ENCODE assay signal across 19 cellular contexts in genomic region chr15:95715116-95715888, GRCh38.
DNase-seq lines count a peak whose midpoint lies in the region; ATAC-seq, FAIRE-seq and TF ChIP-seq lines count a peak whose summit lies in the region.
"Had no signal": no experiment of that assay in that cellular context is flagged by ENCODE, and none has a peak within 500 bp of the region (broad histone marks: within the 10 kb centered on the region; RNA-seq: fewer than 3 reads in every experiment).

No MANE protein-coding gene starts in this region.

- TF ChIP-seq CTCF in liver (IDR thresholded peaks at IDR 0.05; ENCODE audit: low read depth, low read length, missing input control) (no peak), HepG2 (CRISPR knock-in tag; IDR thresholded peaks at IDR 0.05) (no peak), endodermal cell (conservative IDR thresholded peaks at IDR 0.05) (no peak), PC-3 (conservative IDR thresholded peaks at IDR 0.05; ENCODE audit: low read depth, low read length) (no peak)

- peaks cover 2 to 5% (median 4%) of the 10 kb centered on the region in 4 donors for H3K4me1 ChIP-seq in liver (ENCODE audit: control insufficient read depth in 4 of 4, insufficient read depth in 4 of 4, low read length in 3 of 4)
- no peaks in the 10 kb centered on the region for H3K4me1 ChIP-seq in HepG2 (ENCODE audit: insufficient read depth, low read length)
- no peaks in the 10 kb centered on the region for H3K4me1 ChIP-seq in endodermal cell (ENCODE audit: control insufficient read depth, insufficient read depth, low read length)
- peaks cover 11% of the 10 kb centered on the region for H3K4me1 ChIP-seq in mesodermal cell (ENCODE audit: control insufficient read depth, insufficient read depth, low read length, poor library complexity, severe bottlenecking)
- peaks cover 22% of the 10 kb centered on the region for H3K4me1 ChIP-seq in PC-3 (ENCODE audit: insufficient read depth, low read length)
- H3K4me1 ChIP-seq: Peyer's patch had no signal

- TF ChIP-seq RAD21 in liver (IDR thresholded peaks at IDR 0.05) (peak in 1 of 2 donors; percentile 4), HepG2 (CRISPR knock-in tag; IDR thresholded peaks at IDR 0.05) (no peak)

- H3K36me3 ChIP-seq in liver (ENCODE audit: control insufficient read depth in 4 of 4, insufficient read depth in 3 of 4, low read depth in 1 of 4, low read length in 3 of 4) (no peaks in the 10 kb centered on the region), HepG2 (replicated peaks in 1 of 2; ENCODE audit: control insufficient read depth in 1 of 2, insufficient read depth in 2 of 2, low read length in 2 of 2) (no peaks in the 10 kb centered on the region), endodermal cell (ENCODE audit: control insufficient read depth, insufficient read depth, low read length) (no peaks in the 10 kb centered on the region), mesodermal cell (ENCODE audit: control insufficient read depth, insufficient read depth, low read length) (no peaks in the 10 kb centered on the region), PC-3 (ENCODE audit: low read depth, low read length) (no peaks in the 10 kb centered on the region)
- H3K36me3 ChIP-seq: Peyer's patch had no signal

- in situ Hi-C loops in HepG2 (cut with HindIII; ENCODE audit: extremely low pct_ligation_motif_present, low pct_unique_long_range_greater_than_20kb), result no loop called here

- H3K9me3 ChIP-seq in liver (ENCODE audit: control insufficient read depth in 4 of 4, low read length in 3 of 4) (no peaks in the 10 kb centered on the region), HepG2 (ENCODE audit: low read length) (peaks cover 53% of the 10 kb centered on the region), endodermal cell (ENCODE audit: control insufficient read depth, low read length) (no peaks in the 10 kb centered on the region), mesodermal cell (ENCODE audit: control insufficient read depth, low read length) (no peaks in the 10 kb centered on the region), PC-3 (ENCODE audit: low read length) (no peaks in the 10 kb centered on the region; the same call in 1 of the 2 replicates)
- H3K9me3 ChIP-seq: Peyer's patch had no signal

- H3K4me1 Mint-ChIP-seq in endodermal cell, result no peaks in the 10 kb centered on the region
- no peaks in the 10 kb centered on the region for H3K4me1 Mint-ChIP-seq in activated CD8-positive, alpha-beta memory T cell treated with anti-CD3 and anti-CD28 coated beads, Interleukin-2, amount 10 ng/mL, durations not matched to agents 7 days and 5 days

- DNase-seq in HepG2 (ENCODE audit: low spot score) (no peak), endodermal cell (no peak), PC-3 (no peak)
- no peak for DNase-seq in activated CD4-positive, alpha-beta T cell treated with anti-CD3 and anti-CD28 coated beads for 1 hour
- no peak for DNase-seq in activated CD8-positive, alpha-beta memory T cell treated with anti-CD3 and anti-CD28 coated beads, Interleukin-2, amount 10 ng/mL, durations not matched to agents 7 days and 5 days
- DNase-seq: 8988T; CD8-positive, alpha-beta memory T cell; DMS79 treated with DMSO at 0.1 percent for 48 hours; GM23248; NCI-H1048; NCI-H146; NCI-H2081; NCI-H774; Peyer's patch had no signal

- TF ChIP-seq POLR2A in HepG2 (IDR thresholded peaks at IDR 0.05; ENCODE audit: insufficient read depth in 1 of 2, low read depth in 2 of 2, low read length in 2 of 2), result no peak

- H2AFZ ChIP-seq in HepG2 (ENCODE audit: low read length) (no peak overlapping the region), PC-3 (ENCODE audit: low read length) (no peak overlapping the region)
- H2AFZ ChIP-seq: GM23248 had no signal

- no peak for ATAC-seq in HepG2
- no peak for ATAC-seq in GM18520 (IDR thresholded peaks at IDR 0.05; ENCODE audit: unreplicated experiment)
- ATAC-seq in activated CD8-positive, alpha-beta memory T cell treated with anti-CD3 and anti-CD28 coated beads, Interleukin-2, amount 10 ng/mL, durations not matched to agents 7 days and 5 days, result no peak
- ATAC-seq in PC-3, result no peak
- ATAC-seq: Right ventricle myocardium inferior had no signal

- H3K27me3 ChIP-seq in liver (ENCODE audit: control insufficient read depth in 4 of 4, insufficient read depth in 4 of 4, low read length in 3 of 4) (no peaks in the 10 kb centered on the region), HepG2 (ENCODE audit: control insufficient read depth in 1 of 2, insufficient read depth in 2 of 2, low read length in 2 of 2) (no peaks in the 10 kb centered on the region), endodermal cell (ENCODE audit: control insufficient read depth, insufficient read depth, low read length, poor library complexity, severe bottlenecking) (no peaks in the 10 kb centered on the region), PC-3 (ENCODE audit: low read length) (no peaks in the 10 kb centered on the region)
- H3K27me3 ChIP-seq: Peyer's patch had no signal

- no peak for TF ChIP-seq EP300 in HepG2 (IDR thresholded peaks at IDR 0.05; ENCODE audit: low read depth in 2 of 2, low read length in 2 of 2)
- no peak for TF ChIP-seq EP300 in HepG2 (CRISPR knock-in tag; IDR thresholded peaks at IDR 0.05; ENCODE audit: borderline replicate concordance)

- BruUV-seq in HepG2 (replicated peaks; lab: Mats Ljungman, UMichigan) (no TSS peak), PC-3 (replicated peaks; lab: Mats Ljungman, UMichigan) (no TSS peak)

- H3K4me3 ChIP-seq in liver (ENCODE audit: low read depth in 1 of 3, low read length in 3 of 3) (no peak overlapping the region), HepG2 (replicated peaks in 1 of 3; ENCODE audit: insufficient read depth in 1 of 3, low read depth in 2 of 3, low read length in 3 of 3) (no peak overlapping the region), endodermal cell (ENCODE audit: low read length) (no peak overlapping the region), mesodermal cell (ENCODE audit: extremely low read depth, insufficient read depth, low read length, poor library complexity, severe bottlenecking) (no peak overlapping the region), PC-3 (ENCODE audit: low read length) (no peak overlapping the region)
- H3K4me3 ChIP-seq: GM23248, Peyer's patch had no signal

- intact Hi-C loops in HepG2 (cut with micrococcal nuclease; ENCODE audit: unreplicated experiment), result no loop called here
- intact Hi-C loops in PC-3 (cut with micrococcal nuclease), result no loop called here

- H3K27ac Mint-ChIP-seq in endodermal cell, result no peak overlapping the region
- no peak overlapping the region for H3K27ac Mint-ChIP-seq in activated CD8-positive, alpha-beta memory T cell treated with anti-CD3 and anti-CD28 coated beads, Interleukin-2, amount 10 ng/mL, durations not matched to agents 7 days and 5 days

- no peaks in the 10 kb centered on the region for H3K36me3 Mint-ChIP-seq in endodermal cell (ENCODE audit: low read depth)
- no peaks in the 10 kb centered on the region for H3K36me3 Mint-ChIP-seq in activated CD8-positive, alpha-beta memory T cell treated with anti-CD3 and anti-CD28 coated beads, Interleukin-2, amount 10 ng/mL, durations not matched to agents 7 days and 5 days

- no peaks in the 10 kb centered on the region for H4K20me1 ChIP-seq in HepG2 (ENCODE audit: insufficient read depth, low read length)
- no peaks in the 10 kb centered on the region for H4K20me1 ChIP-seq in PC-3 (ENCODE audit: low read length)

- H3K4me3 Mint-ChIP-seq in endodermal cell, result no peak overlapping the region
- no peak overlapping the region for H3K4me3 Mint-ChIP-seq in activated CD8-positive, alpha-beta memory T cell treated with anti-CD3 and anti-CD28 coated beads, Interleukin-2, amount 10 ng/mL, durations not matched to agents 7 days and 5 days
- H3K4me3 Mint-ChIP-seq: CD8-positive, alpha-beta memory T cell had no signal

- no peak overlapping the region for H3K9ac ChIP-seq in liver (ENCODE audit: low read depth in 1 of 2, low read length in 2 of 2)
- H3K9ac ChIP-seq in HepG2 (ENCODE audit: insufficient read depth, low read depth, low read length), result no peak overlapping the region
- H3K9ac ChIP-seq in endodermal cell (ENCODE audit: extremely low read depth, low read length, poor library complexity, severe bottlenecking), result no peak overlapping the region
- H3K9ac ChIP-seq in PC-3 (ENCODE audit: low read length), result no peak overlapping the region
- H3K9ac ChIP-seq: GM23248 had no signal

- H3K27ac ChIP-seq in liver (ENCODE audit: low read depth in 1 of 2, low read length in 2 of 2), result peak overlapping the region; percentile 28 to 53
- H3K27ac ChIP-seq in HepG2 (ENCODE audit: extremely low read length, insufficient read depth, low read length), result no peak overlapping the region
- H3K27ac ChIP-seq in endodermal cell (ENCODE audit: low read depth, low read length), result peak overlapping the region; percentile 89
- peak overlapping the region; percentile 50 for H3K27ac ChIP-seq in mesodermal cell (ENCODE audit: low read depth, low read length, severe bottlenecking)
- no peak overlapping the region for H3K27ac ChIP-seq in PC-3 (ENCODE audit: low read length)
- H3K27ac ChIP-seq: GM23248, Peyer's patch had no signal

- H3K9me2 ChIP-seq in PC-3 (replicated peaks; ENCODE audit: low read length), result no peaks in the 10 kb centered on the region

- no peaks in the 10 kb centered on the region for H3K9me3 Mint-ChIP-seq in endodermal cell
- H3K9me3 Mint-ChIP-seq in activated CD8-positive, alpha-beta memory T cell treated with anti-CD3 and anti-CD28 coated beads, Interleukin-2, amount 10 ng/mL, durations not matched to agents 7 days and 5 days (ENCODE audit: low read depth), result no peaks in the 10 kb centered on the region
- H3K9me3 Mint-ChIP-seq: CD8-positive, alpha-beta memory T cell had no signal

- FAIRE-seq in HepG2 (lab: Jason Lieb, UNC), result no peak
- FAIRE-seq: GM18507 had no signal

- CTCF ChIA-PET in HepG2 (lab: Yijun Ruan, JAX; ENCODE audit: low intra/inter-chr PET ratio, low total read pairs), result no interaction called here
- CTCF ChIA-PET in activated CD8-positive, alpha-beta memory T cell treated with anti-CD3 and anti-CD28 coated beads, Interleukin-2, amount 10 ng/mL, durations not matched to agents 7 days and 5 days (lab: Charles Lee), result no interaction called here
- CTCF ChIA-PET in PC-3 (lab: Charles Lee), result no interaction called here

- 27% methylated on average over 3 of the region's 3 CpGs for WGBS in liver
- 3% methylated on average over 3 of the region's 3 CpGs for WGBS in HepG2 (ENCODE audit: low lambda C conversion rate)
- 70 to 83% methylated on average over 1 to 3 of the region's 3 CpGs for WGBS in endodermal cell (ENCODE audit: insufficient coverage in 1 of 2, insufficient read length in 1 of 2), 2 experiments
- no CpG with 5 or more reads among the region's 3 CpGs for WGBS in mesodermal cell (ENCODE audit: insufficient coverage in 2 of 2), 2 experiments

- no peaks in the 10 kb centered on the region for H3F3A ChIP-seq in PC-3 (ENCODE audit: low read length, unreplicated experiment)

- H3K79me2 ChIP-seq in HepG2 (ENCODE audit: insufficient read depth, low read length) (no peaks in the 10 kb centered on the region), PC-3 (ENCODE audit: low read length) (no peaks in the 10 kb centered on the region)

- no peak overlapping the region for H3K4me2 ChIP-seq in HepG2 (ENCODE audit: low read depth, low read length)
- H3K4me2 ChIP-seq in PC-3 (ENCODE audit: low read length), result no peak overlapping the region

- POLR2A ChIA-PET in HepG2 (lab: Yijun Ruan, JAX), result no interaction called here
- POLR2A ChIA-PET in PC-3 (lab: Charles Lee; ENCODE audit: unreplicated experiment), result no interaction called here

- H3K27me3 Mint-ChIP-seq in endodermal cell (ENCODE audit: insufficient read depth), result no peaks in the 10 kb centered on the region
- H3K27me3 Mint-ChIP-seq in activated CD8-positive, alpha-beta memory T cell treated with anti-CD3 and anti-CD28 coated beads, Interleukin-2, amount 10 ng/mL, durations not matched to agents 7 days and 5 days, result no peaks in the 10 kb centered on the region
- H3K27me3 Mint-ChIP-seq: CD8-positive, alpha-beta memory T cell had no signal

Comparison
In these comparisons a context has a peak if more than half of its experiments do, and no peak if none do; other contexts are left out.
1. H3K27ac ChIP-seq: peak in liver (2 of 2), endodermal cell (single experiment) and mesodermal cell (single experiment); none in HepG2 (single experiment) and PC-3 (single experiment).